ENCODE assay signal across 8 cellular contexts in genomic region chr16:72198021-72198420, GRCh38. TPM values are rescaled to one million over a fixed set of nuclear protein-coding genes. Genes with fewer than 3 reads are reported as not detected.
DNase-seq lines count a peak whose midpoint lies in the region; ATAC-seq, FAIRE-seq and TF ChIP-seq lines count a peak whose summit lies in the region.

No MANE protein-coding gene starts in this region.

- no peaks in the 10 kb centered on the region for H3K9me3 Mint-ChIP-seq in Caco-2 (ENCODE audit: unreplicated experiment)
- H3K9me3 Mint-ChIP-seq in activated T-cell treated with anti-CD3 and anti-CD28 coated beads, Interleukin-2, amount 50 U/mL, for 24 hours = no peaks in the 10 kb centered on the region

- H3K27ac Mint-ChIP-seq in Caco-2 (ENCODE audit: unreplicated experiment) = no peak overlapping the region
- H3K27ac Mint-ChIP-seq in activated T-cell treated with anti-CD3 and anti-CD28 coated beads, Interleukin-2, amount 50 U/mL, for 24 hours = no peak overlapping the region

- H3K36me3 Mint-ChIP-seq in Caco-2 (ENCODE audit: insufficient read depth, unreplicated experiment) = no peaks in the 10 kb centered on the region
- no peaks in the 10 kb centered on the region for H3K36me3 Mint-ChIP-seq in activated T-cell treated with anti-CD3 and anti-CD28 coated beads, Interleukin-2, amount 50 U/mL, for 24 hours (ENCODE audit: low read depth)

- BruUV-seq in A673 (replicated peaks; lab: Mats Ljungman, UMichigan) = no TSS peak
- BruUV-seq in Caco-2 (replicated peaks; lab: Mats Ljungman, UMichigan) = no TSS peak

- peaks cover 12% of the 10 kb centered on the region for H3K4me1 Mint-ChIP-seq in Caco-2 (ENCODE audit: low read depth, unreplicated experiment)
- peaks cover 4% of the 10 kb centered on the region for H3K4me1 Mint-ChIP-seq in activated T-cell treated with anti-CD3 and anti-CD28 coated beads, Interleukin-2, amount 50 U/mL, for 24 hours (ENCODE audit: low read depth)

- CTCF ChIA-PET in A673 (lab: Charles Lee) = no interaction called here
- CTCF ChIA-PET in Caco-2 (lab: Charles Lee) = interaction anchor here (0.6 kb wide), 1 partner anchor 15 kb away, joined by 10 read pairs; no protein-coding TSS in a partner anchor

- H3K36me3 ChIP-seq in A673 (ENCODE audit: insufficient read depth, low read length, poor library complexity, severe bottlenecking) = no peaks in the 10 kb centered on the region
- H3K36me3 ChIP-seq in Caco-2 (ENCODE audit: control insufficient read depth, insufficient read depth, low read length) = no peaks in the 10 kb centered on the region

- no peaks in the 10 kb centered on the region for H3K9me3 ChIP-seq in A673 (ENCODE audit: low read depth, low read length, poor library complexity, severe bottlenecking)
- H3K9me3 ChIP-seq in Caco-2 = no peaks in the 10 kb centered on the region

- TF ChIP-seq CTCF in A673 (conservative IDR thresholded peaks at IDR 0.05; ENCODE audit: low read depth, low read length) (no peak), Caco-2 (IDR thresholded peaks at IDR 0.05; ENCODE audit: insufficient read depth in 1 of 2, low read depth in 1 of 2, low read length in 1 of 2, severe bottlenecking in 1 of 2, unreplicated experiment in 1 of 2) (no peak)

- no peak for ATAC-seq in GM19455 (IDR thresholded peaks at IDR 0.05; ENCODE audit: unreplicated experiment)

- DNase-seq in A673 (ENCODE audit: low spot score) (peak; percentile 38), HTR-8/SVneo (ENCODE audit: insufficient read length, low spot score) (no peak), anterior cingulate cortex (lab: John Stamatoyannopoulos, UW) (peak in 49 of 58 donors; percentile 17 to 86 (median 57)), Caco-2 (no peak)
- no peak for DNase-seq in activated T-cell treated with anti-CD3 and anti-CD28 coated beads, Interleukin-2, amount 50 U/mL, for 24 hours
- DNase-seq in effector CD8-positive, alpha-beta T cell (lab: John Stamatoyannopoulos, UW) = no peak

- intact Hi-C loops in A673 (cut with micrococcal nuclease; ENCODE audit: unreplicated experiment) = no loop called here
- intact Hi-C loops in Caco-2 (cut with micrococcal nuclease; ENCODE audit: unreplicated experiment) = loop anchor here (5.0 kb wide), 2 partner anchors 39 to 269 kb away; no protein-coding TSS in a partner anchor

- H3K27me3 ChIP-seq in A673 (replicated peaks; ENCODE audit: insufficient read depth, low read depth, low read length, poor library complexity) (no peaks in the 10 kb centered on the region), layer of hippocampus (ENCODE audit: control insufficient read depth, insufficient read depth, low read length) (no peaks in the 10 kb centered on the region), Caco-2 (replicated peaks; ENCODE audit: control insufficient read depth, insufficient read depth, low read length) (peaks cover 2% of the 10 kb centered on the region)

- H3K4me1 ChIP-seq in A673 (ENCODE audit: insufficient read depth, low read length, poor library complexity, severe bottlenecking) (no peaks in the 10 kb centered on the region), Caco-2 (peaks cover 11% of the 10 kb centered on the region)

- H3K4me3 Mint-ChIP-seq in Caco-2 (ENCODE audit: unreplicated experiment) = no peak overlapping the region
- H3K4me3 Mint-ChIP-seq in activated T-cell treated with anti-CD3 and anti-CD28 coated beads, Interleukin-2, amount 50 U/mL, for 24 hours = no peak overlapping the region

- H3K4me3 ChIP-seq in A673 (ENCODE audit: low read depth, low read length, poor library complexity, severe bottlenecking) = no peak overlapping the region
- H3K4me3 ChIP-seq in Caco-2 (ENCODE audit: low read depth, low read length) = no peak overlapping the region

- H3K27ac ChIP-seq in A673 (ENCODE audit: low read depth, low read length, poor library complexity, severe bottlenecking) = no peak overlapping the region
- peak overlapping the region; percentile 14 for H3K27ac ChIP-seq in layer of hippocampus (ENCODE audit: low read depth, low read length)

- peak; percentile 60 for FAIRE-seq in HTR-8/SVneo (lab: Jason Lieb, UNC)

- POLR2A ChIA-PET in A673 (lab: Charles Lee; ENCODE audit: low non-redundant PET) = no interaction called here
- POLR2A ChIA-PET in Caco-2 (lab: Charles Lee) = no interaction called here

- peaks cover 13% of the 10 kb centered on the region for H3K27me3 Mint-ChIP-seq in Caco-2 (ENCODE audit: insufficient read depth, unreplicated experiment)
- H3K27me3 Mint-ChIP-seq in activated T-cell treated with anti-CD3 and anti-CD28 coated beads, Interleukin-2, amount 50 U/mL, for 24 hours = peaks cover 3% of the 10 kb centered on the region

RNA-seq across cellular contexts. Expression of gene PMFBP1, which starts 26.1 kb away (rescaled TPM):
- total RNA-seq in A673 (2021) (0.42 and 1.2 TPM in 2 replicates), Caco-2 (2022) (4.5 and 5.6 TPM in 2 replicates)

Comparison
In these comparisons a context has a peak if more than half of its experiments do, and no peak if none do; other contexts are left out.
1. DNase-seq: peak in A673 (single experiment) and anterior cingulate cortex (49 of 58); none in HTR-8/SVneo (single experiment), Caco-2 (0 of 2), activated T-cell treated with anti-CD3 and anti-CD28 coated beads, Interleukin-2, amount 50 U/mL, for 24 hours (single experiment) and effector CD8-positive, alpha-beta T cell (single experiment).